Comparison of ENCODE assay signal across 15 cellular contexts in the genomic region with DNA sequence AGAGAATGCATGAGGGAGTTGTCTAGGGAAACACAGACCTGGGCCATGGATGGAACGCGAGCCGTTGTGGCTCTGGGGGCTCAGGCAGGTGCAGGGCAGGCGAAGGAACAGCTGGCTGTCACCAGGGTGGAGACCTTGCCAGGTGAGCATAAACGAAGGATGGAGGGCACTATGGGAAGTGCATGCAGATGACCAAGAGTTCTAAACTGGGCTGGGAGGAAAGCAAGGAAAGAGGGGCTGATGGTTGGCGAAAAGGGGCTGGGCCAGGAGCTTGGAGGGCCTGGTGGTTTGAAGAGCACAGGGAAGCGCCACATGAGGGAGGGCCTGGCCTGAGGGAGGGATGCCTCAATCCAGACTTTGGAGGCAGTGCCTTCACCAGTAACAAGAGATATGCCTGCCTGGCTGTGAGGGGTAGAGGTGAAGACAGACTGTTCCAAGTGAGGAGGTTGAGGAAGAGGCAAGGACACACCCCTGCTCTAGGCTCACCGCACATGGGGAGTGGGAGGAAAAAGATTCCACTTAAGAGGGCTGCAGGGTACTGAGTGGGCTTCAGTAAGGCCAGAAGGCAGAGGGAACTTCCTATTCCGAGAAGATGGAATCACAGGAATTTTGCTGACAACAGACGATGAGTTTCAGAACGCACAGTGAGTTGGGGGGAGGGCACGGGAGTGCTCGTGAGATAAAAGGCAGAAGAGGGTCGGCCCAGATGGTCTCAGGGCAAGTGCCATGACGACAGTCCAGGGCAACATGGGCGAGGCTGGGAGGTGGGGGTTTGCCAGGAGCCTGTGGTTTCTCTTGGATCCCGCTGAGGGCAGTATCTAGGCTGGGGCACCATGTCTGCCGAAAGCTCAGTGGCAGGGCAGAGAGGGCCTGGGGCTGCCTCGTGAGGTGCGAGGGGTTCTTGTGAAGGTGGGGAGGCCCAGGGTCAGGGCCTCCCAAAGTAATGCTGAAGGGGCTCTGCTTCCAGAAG. TPM values are rescaled to one million over a fixed set of nuclear protein-coding genes. Genes with fewer than 3 reads are reported as not detected.
DNase-seq lines count a peak whose midpoint lies in the region; ATAC-seq, FAIRE-seq and TF ChIP-seq lines count a peak whose summit lies in the region.
"Had no signal": no experiment of that assay in that cellular context is flagged by ENCODE, and none has a peak within 500 bp of the region (broad histone marks: within the 10 kb centered on the region; RNA-seq: fewer than 3 reads in every experiment).

No MANE protein-coding gene starts in this region.

- peak; percentile 51 for DNase-seq in SK-N-SH
- peak; percentile 43 for DNase-seq in amniotic epithelial cell (ENCODE audit: low read depth)
- DNase-seq in HepG2 (ENCODE audit: low spot score) = no peak
- no peak for DNase-seq in T1000 (lab: John Stamatoyannopoulos, UW)
- DNase-seq in stimulated activated CD4-positive, alpha-beta T cell treated with anti-CD3 and anti-CD28 coated beads, Interleukin-15, amount 100 ng/mL, for 24 hours = no peak
- no peak for DNase-seq in RPMI8226
- DNase-seq: activated CD8-positive, alpha-beta T cell treated with anti-CD3 and anti-CD28 coated beads for 36 hours; activated naive CD8-positive, alpha-beta T cell treated with anti-CD3 and anti-CD28 coated beads, Interleukin-2, amount 50 U/mL, for 24 hours; EL; NCI-H1417 treated with DMSO at 0.1 percent for 48 hours; stimulated activated naive B cell treated with anti-CD40 and anti-IgM and Interleukin-4, amounts not matched to agents 10 μg/mL and 1 μg/mL and 100 μg/mL, for 72 hours had no signal

- no peak overlapping the region for H3K4me2 ChIP-seq in SK-N-SH
- H3K4me2 ChIP-seq in HepG2 (ENCODE audit: low read depth, low read length) = no peak overlapping the region

- FAIRE-seq in HepG2 (lab: Jason Lieb, UNC) = no peak
- FAIRE-seq: endothelial cell of umbilical vein had no signal

- no peaks in the 10 kb centered on the region for H3K36me3 ChIP-seq in SK-N-SH (replicated peaks in 1 of 2; ENCODE audit: control insufficient read depth in 1 of 2, insufficient read depth in 2 of 2, low read length in 1 of 2)
- no peaks in the 10 kb centered on the region for H3K36me3 ChIP-seq in HepG2 (replicated peaks in 1 of 2; ENCODE audit: control insufficient read depth in 1 of 2, insufficient read depth in 2 of 2, low read length in 2 of 2)

- H3K79me2 ChIP-seq in SK-N-SH (ENCODE audit: insufficient read depth) = no peaks in the 10 kb centered on the region
- no peaks in the 10 kb centered on the region for H3K79me2 ChIP-seq in HepG2 (ENCODE audit: insufficient read depth, low read length)

- intact Hi-C loops in HepG2 (cut with micrococcal nuclease; ENCODE audit: unreplicated experiment) = no loop called here

- H3K27me3 Mint-ChIP-seq in stimulated activated memory B cell treated with anti-CD40 and anti-IgM and Interleukin-4, amounts not matched to agents 10 μg/mL and 1 μg/mL and 100 μg/mL, for 72 hours = peaks cover 21% of the 10 kb centered on the region

- no peak for TF ChIP-seq POLR2A in HepG2 (IDR thresholded peaks at IDR 0.05; ENCODE audit: insufficient read depth in 1 of 2, low read depth in 2 of 2, low read length in 2 of 2)

- H2AFZ ChIP-seq in SK-N-SH (ENCODE audit: low read depth) (no peak overlapping the region), HepG2 (ENCODE audit: low read length) (no peak overlapping the region)

- H4K20me1 ChIP-seq in SK-N-SH (ENCODE audit: insufficient read depth) = no peaks in the 10 kb centered on the region
- H4K20me1 ChIP-seq in HepG2 (ENCODE audit: insufficient read depth, low read length) = no peaks in the 10 kb centered on the region

- H3K9me2 ChIP-seq in SK-N-SH = no peaks in the 10 kb centered on the region

- no peaks in the 10 kb centered on the region for H3K9me3 Mint-ChIP-seq in stimulated activated memory B cell treated with anti-CD40 and anti-IgM and Interleukin-4, amounts not matched to agents 10 μg/mL and 1 μg/mL and 100 μg/mL, for 72 hours
- H3K9me3 Mint-ChIP-seq: activated CD8-positive, alpha-beta T cell treated with anti-CD3 and anti-CD28 coated beads for 36 hours; activated naive CD8-positive, alpha-beta T cell treated with anti-CD3 and anti-CD28 coated beads, Interleukin-2, amount 50 U/mL, for 24 hours; stimulated activated naive B cell treated with anti-CD40 and anti-IgM and Interleukin-4, amounts not matched to agents 10 μg/mL and 1 μg/mL and 100 μg/mL, for 72 hours; T-cell had no signal

- no TSS peak for BruUV-seq in HepG2 (replicated peaks; lab: Mats Ljungman, UMichigan)

- in situ Hi-C loops in HepG2 (cut with HindIII; ENCODE audit: extremely low pct_ligation_motif_present, low pct_unique_long_range_greater_than_20kb) = no loop called here

- H3K27ac ChIP-seq in SK-N-SH (ENCODE audit: low read depth in 2 of 2, low read length in 1 of 2) = no peak overlapping the region
- H3K27ac ChIP-seq in HepG2 (ENCODE audit: extremely low read length, insufficient read depth, low read length) = no peak overlapping the region

- CTCF ChIA-PET in SK-N-SH (lab: Yijun Ruan, JAX) (interaction anchor here (0.6 to 3.7 kb wide), 3 partner anchors 20 to 42 kb away, joined by 3 to 20 read pairs (median 3); a partner anchor contains a TSS), HepG2 (lab: Yijun Ruan, JAX; ENCODE audit: low intra/inter-chr PET ratio, low total read pairs) (no interaction called here)

- no peak overlapping the region for H3K9ac ChIP-seq in SK-N-SH
- H3K9ac ChIP-seq in HepG2 (ENCODE audit: insufficient read depth, low read depth, low read length) = no peak overlapping the region

- TF ChIP-seq CTCF in SK-N-SH (IDR thresholded peaks at IDR 0.05) (no peak), HepG2 (CRISPR knock-in tag; IDR thresholded peaks at IDR 0.05) (no peak)

- H3K4me3 Mint-ChIP-seq in stimulated activated memory B cell treated with anti-CD40 and anti-IgM and Interleukin-4, amounts not matched to agents 10 μg/mL and 1 μg/mL and 100 μg/mL, for 72 hours = no peak overlapping the region
- H3K4me3 Mint-ChIP-seq: activated CD8-positive, alpha-beta T cell treated with anti-CD3 and anti-CD28 coated beads for 36 hours; activated naive CD8-positive, alpha-beta T cell treated with anti-CD3 and anti-CD28 coated beads, Interleukin-2, amount 50 U/mL, for 24 hours; stimulated activated naive B cell treated with anti-CD40 and anti-IgM and Interleukin-4, amounts not matched to agents 10 μg/mL and 1 μg/mL and 100 μg/mL, for 72 hours; T-cell had no signal

- peaks cover 5 to 10% of the 10 kb centered on the region in 2 experiments; a peak in 3 of 4 replicates for H3K4me1 ChIP-seq in SK-N-SH (ENCODE audit: control insufficient read depth in 1 of 2, insufficient read depth in 2 of 2, low read depth in 1 of 2, low read length in 1 of 2)
- peaks cover 57% of the 10 kb centered on the region for H3K4me1 ChIP-seq in HepG2 (ENCODE audit: insufficient read depth, low read length)

- TF ChIP-seq RAD21 in SK-N-SH (IDR thresholded peaks at IDR 0.05; ENCODE audit: low read length) (no peak), HepG2 (CRISPR knock-in tag; IDR thresholded peaks at IDR 0.05) (no peak)

- ATAC-seq in SK-N-SH treated with all-trans-retinoic acid at 6 μM for 48 hours (no peak), HepG2 (no peak)
- no peak for ATAC-seq in stimulated activated memory B cell treated with anti-CD40 and anti-IgM and Interleukin-4, amounts not matched to agents 10 μg/mL and 1 μg/mL and 100 μg/mL, for 72 hours
- ATAC-seq: activated CD8-positive, alpha-beta T cell treated with anti-CD3 and anti-CD28 coated beads for 36 hours; activated naive CD8-positive, alpha-beta T cell treated with anti-CD3 and anti-CD28 coated beads, Interleukin-2, amount 50 U/mL, for 24 hours; stimulated activated naive B cell treated with anti-CD40 and anti-IgM and Interleukin-4, amounts not matched to agents 10 μg/mL and 1 μg/mL and 100 μg/mL, for 72 hours; T-cell had no signal

- TF ChIP-seq EP300 in SK-N-SH (IDR thresholded peaks at IDR 0.05; ENCODE audit: borderline replicate concordance in 1 of 2, low read depth in 1 of 2, low read length in 1 of 2) (no peak), HepG2 (IDR thresholded peaks at IDR 0.05; ENCODE audit: low read depth in 2 of 2, low read length in 2 of 2) (no peak), HepG2 (CRISPR knock-in tag; IDR thresholded peaks at IDR 0.05; ENCODE audit: borderline replicate concordance) (no peak)

- peaks cover 11% of the 10 kb centered on the region for H3K4me1 Mint-ChIP-seq in stimulated activated memory B cell treated with anti-CD40 and anti-IgM and Interleukin-4, amounts not matched to agents 10 μg/mL and 1 μg/mL and 100 μg/mL, for 72 hours
- H3K4me1 Mint-ChIP-seq: T-cell had no signal

- POLR2A ChIA-PET in SK-N-SH (lab: Yijun Ruan, JAX) (interaction anchor here (1.0 kb wide), 1 partner anchor 104 kb away, joined by 3 read pairs; a partner anchor contains a TSS), HepG2 (lab: Yijun Ruan, JAX) (no interaction called here)

- H3K4me3 ChIP-seq in SK-N-SH (ENCODE audit: low read depth in 2 of 2, low read length in 1 of 2) (no peak overlapping the region), HepG2 (replicated peaks in 1 of 3; ENCODE audit: insufficient read depth in 1 of 3, low read depth in 2 of 3, low read length in 3 of 3) (no peak overlapping the region)

- peak overlapping the region; percentile 6 for H3K27ac Mint-ChIP-seq in stimulated activated memory B cell treated with anti-CD40 and anti-IgM and Interleukin-4, amounts not matched to agents 10 μg/mL and 1 μg/mL and 100 μg/mL, for 72 hours
- H3K27ac Mint-ChIP-seq: activated CD8-positive, alpha-beta T cell treated with anti-CD3 and anti-CD28 coated beads for 36 hours; activated naive CD8-positive, alpha-beta T cell treated with anti-CD3 and anti-CD28 coated beads, Interleukin-2, amount 50 U/mL, for 24 hours; stimulated activated naive B cell treated with anti-CD40 and anti-IgM and Interleukin-4, amounts not matched to agents 10 μg/mL and 1 μg/mL and 100 μg/mL, for 72 hours; T-cell had no signal

- H3K27me3 ChIP-seq in SK-N-SH (ENCODE audit: insufficient read depth) = no peaks in the 10 kb centered on the region
- no peaks in the 10 kb centered on the region for H3K27me3 ChIP-seq in HepG2 (ENCODE audit: control insufficient read depth in 1 of 2, insufficient read depth in 2 of 2, low read length in 2 of 2)

- WGBS in SK-N-SH (ENCODE audit: low lambda C conversion rate) = 85% methylated on average over 14 of the region's 20 CpGs
- WGBS in HepG2 (ENCODE audit: low lambda C conversion rate) = 88% methylated on average over 20 of the region's 20 CpGs

- no peaks in the 10 kb centered on the region for H3K36me3 Mint-ChIP-seq in stimulated activated memory B cell treated with anti-CD40 and anti-IgM and Interleukin-4, amounts not matched to agents 10 μg/mL and 1 μg/mL and 100 μg/mL, for 72 hours
- H3K36me3 Mint-ChIP-seq: T-cell had no signal

- peaks cover 8% of the 10 kb centered on the region for H3F3A ChIP-seq in SK-N-SH (replicated peaks; ENCODE audit: insufficient read depth)

- H3K9me3 ChIP-seq in SK-N-SH (no peaks in the 10 kb centered on the region), HepG2 (ENCODE audit: low read length) (no peaks in the 10 kb centered on the region)

RNA-seq across cellular contexts. Expression of a gene that starts 20.6 kb away (rescaled TPM):
- polyA plus RNA-seq in SK-N-SH (2012; rRNA removed) (75.0 and 81.6 TPM in 2 replicates), HepG2 (2011; rRNA removed) (28.7 and 31.1 TPM in 2 replicates)
- polyA plus RNA-seq in SK-N-SH (2012; cell fraction: cytosol; rRNA removed) = 56.1 and 64.8 TPM in 2 replicates
- 81.5 and 92.1 TPM in 2 replicates for polyA plus RNA-seq in SK-N-SH (2012; cell fraction: nucleus; rRNA removed)
- 26.2 and 27.7 TPM in 2 replicates for total RNA-seq in HepG2 (2016; rRNA removed; fragmentation: Illumina TruSeq; extraction: Trizol)
- total RNA-seq in HepG2 (2016; cell fraction: cytosol; rRNA removed; fragmentation: Illumina TruSeq; extraction: Trizol; ENCODE audit: low read depth) = 7.2 and 9.1 TPM in 2 replicates
- 28.5 TPM in 2 replicates for total RNA-seq in HepG2 (2016; cell fraction: insoluble cytoplasmic fraction; rRNA removed; fragmentation: Illumina TruSeq; extraction: Trizol)
- 9.6 and 12.5 TPM in 2 replicates for total RNA-seq in HepG2 (2016; cell fraction: membrane; rRNA removed; fragmentation: Illumina TruSeq; extraction: Trizol)
- 16.8 and 19.2 TPM in 2 replicates for total RNA-seq in HepG2 (2016; cell fraction: nucleus; rRNA removed; fragmentation: Illumina TruSeq; extraction: Trizol)
- 19.7 and 34.3 TPM in 2 replicates for polyA plus RNA-seq in HepG2 (2011; cell fraction: cytosol; rRNA removed)
- polyA plus RNA-seq in HepG2 (2011; cell fraction: nucleus; rRNA removed) = 46.3 and 48.7 TPM in 2 replicates
- 11.8 and 12.8 TPM in 2 replicates for polyA plus RNA-seq in HepG2 (2012)
- 6.7 and 10.3 TPM in 2 replicates for polyA plus RNA-seq in HepG2 (2016; cell fraction: cytosol; fragmentation: Illumina TruSeq; extraction: Trizol; ENCODE audit: low read depth)
- 27.9 and 32.0 TPM in 2 replicates for polyA plus RNA-seq in HepG2 (2016; cell fraction: insoluble cytoplasmic fraction; fragmentation: Illumina TruSeq; extraction: Trizol; ENCODE audit: low read depth)
- 6.2 and 7.2 TPM in 2 replicates for polyA plus RNA-seq in HepG2 (2016; cell fraction: membrane; fragmentation: Illumina TruSeq; extraction: Trizol; ENCODE audit: low read depth)
- polyA plus RNA-seq in HepG2 (2016; cell fraction: nucleus; fragmentation: Illumina TruSeq; extraction: Trizol; ENCODE audit: insufficient read depth, low read depth) = 31.9 and 36.2 TPM in 2 replicates
- polyA minus RNA-seq in HepG2 (2011; rRNA and poly(A)+ RNA removed; ENCODE audit: low replicate concordance) = 24.4 and 68.8 TPM in 2 replicates
- polyA minus RNA-seq in HepG2 (2011; cell fraction: cytosol; rRNA and poly(A)+ RNA removed) = 7.4 and 11.4 TPM in 2 replicates
- 19.1 and 22.0 TPM in 2 replicates for polyA minus RNA-seq in HepG2 (2011; cell fraction: nucleus; rRNA and poly(A)+ RNA removed)

RNA-seq across cellular contexts. Expression of a gene that starts 36.4 kb away (rescaled TPM):
- polyA plus RNA-seq in SK-N-SH (2012; rRNA removed) (10.5 and 19.1 TPM in 2 replicates), HepG2 (2011; rRNA removed) (5.9 and 6.4 TPM in 2 replicates)
- polyA plus RNA-seq in SK-N-SH (2012; cell fraction: cytosol; rRNA removed) = 8.9 and 14.2 TPM in 2 replicates
- polyA plus RNA-seq in SK-N-SH (2012; cell fraction: nucleus; rRNA removed) = 54.4 and 71.5 TPM in 2 replicates
- 2.9 and 3.7 TPM in 2 replicates for total RNA-seq in HepG2 (2016; rRNA removed; fragmentation: Illumina TruSeq; extraction: Trizol)
- 2.7 and 3.5 TPM in 2 replicates for total RNA-seq in HepG2 (2016; cell fraction: cytosol; rRNA removed; fragmentation: Illumina TruSeq; extraction: Trizol; ENCODE audit: low read depth)
- total RNA-seq in HepG2 (2016; cell fraction: insoluble cytoplasmic fraction; rRNA removed; fragmentation: Illumina TruSeq; extraction: Trizol) = 3.5 and 4.6 TPM in 2 replicates
- total RNA-seq in HepG2 (2016; cell fraction: membrane; rRNA removed; fragmentation: Illumina TruSeq; extraction: Trizol) = 4.4 and 4.5 TPM in 2 replicates
- total RNA-seq in HepG2 (2016; cell fraction: nucleus; rRNA removed; fragmentation: Illumina TruSeq; extraction: Trizol) = 5.1 and 5.6 TPM in 2 replicates
- 2.6 TPM in 2 replicates for polyA plus RNA-seq in HepG2 (2011; cell fraction: cytosol; rRNA removed)
- polyA plus RNA-seq in HepG2 (2011; cell fraction: nucleus; rRNA removed) = 15.5 and 19.3 TPM in 2 replicates
- polyA plus RNA-seq in HepG2 (2012) = 4.7 and 7.2 TPM in 2 replicates
- polyA plus RNA-seq in HepG2 (2016; cell fraction: cytosol; fragmentation: Illumina TruSeq; extraction: Trizol; ENCODE audit: low read depth) = 2.3 and 3.1 TPM in 2 replicates
- polyA plus RNA-seq in HepG2 (2016; cell fraction: insoluble cytoplasmic fraction; fragmentation: Illumina TruSeq; extraction: Trizol; ENCODE audit: low read depth) = 5.8 and 8.5 TPM in 2 replicates
- 4.2 TPM in 2 replicates for polyA plus RNA-seq in HepG2 (2016; cell fraction: membrane; fragmentation: Illumina TruSeq; extraction: Trizol; ENCODE audit: low read depth)
- 12.9 and 19.5 TPM in 2 replicates for polyA plus RNA-seq in HepG2 (2016; cell fraction: nucleus; fragmentation: Illumina TruSeq; extraction: Trizol; ENCODE audit: insufficient read depth, low read depth)
- polyA minus RNA-seq in HepG2 (2011; rRNA and poly(A)+ RNA removed; ENCODE audit: low replicate concordance) = 23.8 and 23.9 TPM in 2 replicates
- 4.7 and 7.5 TPM in 2 replicates for polyA minus RNA-seq in HepG2 (2011; cell fraction: cytosol; rRNA and poly(A)+ RNA removed)
- 20.3 and 20.4 TPM in 2 replicates for polyA minus RNA-seq in HepG2 (2011; cell fraction: nucleus; rRNA and poly(A)+ RNA removed)

RNA-seq across cellular contexts. Expression of a gene that starts 45.1 kb away (rescaled TPM):
- polyA plus RNA-seq in SK-N-SH (2012; rRNA removed) (112 and 120 TPM in 2 replicates), HepG2 (2011; rRNA removed) (0.08 and 0.59 TPM in 2 replicates)
- polyA plus RNA-seq in SK-N-SH (2012; cell fraction: cytosol; rRNA removed) = 98.4 and 115 TPM in 2 replicates
- 99.5 and 101 TPM in 2 replicates for polyA plus RNA-seq in SK-N-SH (2012; cell fraction: nucleus; rRNA removed)
- not detected in 2 replicates for total RNA-seq in HepG2 (2016; rRNA removed; fragmentation: Illumina TruSeq; extraction: Trizol)
- total RNA-seq in HepG2 (2016; cell fraction: cytosol; rRNA removed; fragmentation: Illumina TruSeq; extraction: Trizol; ENCODE audit: low read depth) = not detected in 2 replicates
- 0.13 TPM in 1 of 2 replicates, not detected in the other for total RNA-seq in HepG2 (2016; cell fraction: insoluble cytoplasmic fraction; rRNA removed; fragmentation: Illumina TruSeq; extraction: Trizol)
- total RNA-seq in HepG2 (2016; cell fraction: membrane; rRNA removed; fragmentation: Illumina TruSeq; extraction: Trizol) = not detected in 2 replicates
- total RNA-seq in HepG2 (2016; cell fraction: nucleus; rRNA removed; fragmentation: Illumina TruSeq; extraction: Trizol) = not detected in 2 replicates
- 0.16 and 0.23 TPM in 2 replicates for polyA plus RNA-seq in HepG2 (2011; cell fraction: cytosol; rRNA removed)
- 0.23 and 0.88 TPM in 2 replicates for polyA plus RNA-seq in HepG2 (2011; cell fraction: nucleus; rRNA removed)
- 0.27 and 0.75 TPM in 2 replicates for polyA plus RNA-seq in HepG2 (2012)
- polyA plus RNA-seq in HepG2 (2016; cell fraction: cytosol; fragmentation: Illumina TruSeq; extraction: Trizol; ENCODE audit: low read depth) = not detected in 2 replicates
- not detected in 2 replicates for polyA plus RNA-seq in HepG2 (2016; cell fraction: insoluble cytoplasmic fraction; fragmentation: Illumina TruSeq; extraction: Trizol; ENCODE audit: low read depth)
- polyA plus RNA-seq in HepG2 (2016; cell fraction: membrane; fragmentation: Illumina TruSeq; extraction: Trizol; ENCODE audit: low read depth) = not detected in 2 replicates
- not detected in 2 replicates for polyA plus RNA-seq in HepG2 (2016; cell fraction: nucleus; fragmentation: Illumina TruSeq; extraction: Trizol; ENCODE audit: insufficient read depth, low read depth)
- 0.12 TPM in 1 of 2 replicates, not detected in the other for polyA minus RNA-seq in HepG2 (2011; rRNA and poly(A)+ RNA removed; ENCODE audit: low replicate concordance)
- polyA minus RNA-seq in HepG2 (2011; cell fraction: cytosol; rRNA and poly(A)+ RNA removed) = 0.69 TPM in 1 of 2 replicates, not detected in the other
- not detected in 2 replicates for polyA minus RNA-seq in HepG2 (2011; cell fraction: nucleus; rRNA and poly(A)+ RNA removed)
- total RNA-seq: endothelial cell of umbilical vein had no signal
- polyA plus RNA-seq: endothelial cell of umbilical vein had no signal

Comparison
In these comparisons a context has a peak if more than half of its experiments do, and no peak if none do; other contexts are left out.
1. DNase-seq: peak in SK-N-SH (single experiment) and amniotic epithelial cell (single experiment); none in HepG2 (single experiment), T1000 (single experiment), stimulated activated CD4-positive, alpha-beta T cell treated with anti-CD3 and anti-CD28 coated beads, Interleukin-15, amount 100 ng/mL, for 24 hours (single experiment) and RPMI8226 (single experiment).
2. RNA of a gene that starts 45.1 kb away (polyA plus RNA-seq): 98.4 to 120 TPM in SK-N-SH; 0.08 to 0.88 TPM in HepG2; every median in the first group is over 10 times any median in the second.